In the genomic region with DNA sequence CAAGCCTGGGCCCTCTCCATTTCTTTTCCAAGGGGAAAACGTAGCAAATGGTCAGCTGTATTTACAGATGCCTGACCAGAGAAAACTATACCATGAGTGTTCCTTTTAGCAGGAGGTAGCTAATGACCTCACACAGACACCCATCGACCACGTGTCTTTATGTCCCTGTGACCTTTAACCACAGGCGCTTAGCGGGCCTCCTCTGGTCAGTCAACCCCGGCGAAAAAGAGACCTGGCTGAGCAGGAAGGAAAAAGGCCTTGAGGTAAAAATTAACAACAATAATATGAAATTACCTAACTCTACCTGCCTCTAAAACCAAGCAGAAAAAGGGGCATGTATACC, we compare ENCODE assay signal across 12 cellular contexts. TPM values are rescaled to one million over a fixed set of nuclear protein-coding genes. Genes with fewer than 3 reads are reported as not detected.
"Had no signal": no experiment of that assay in that cellular context is flagged by ENCODE, and none has a peak within 500 bp of the region (broad histone marks: within the 10 kb centered on the region; RNA-seq: fewer than 3 reads in every experiment).

No MANE protein-coding gene starts in this region.

- H3K36me3 ChIP-seq: uterus had no signal

- ATAC-seq: activated T-helper 17 cell treated with anti-CD3 and anti-CD28 coated beads, Interleukin-2, amount 50 U/mL, for 72 hours had no signal

- H3K27ac ChIP-seq: parathyroid adenoma, uterus had no signal

- H3K27me3 ChIP-seq: uterus had no signal

- H3K9ac ChIP-seq: parathyroid adenoma had no signal

- DNase-seq: activated CD4-positive, alpha-beta memory T cell treated with anti-CD3 and anti-CD28 coated beads for 36 hours; activated CD4-positive, alpha-beta T cell treated with anti-CD3 and anti-CD28 coated beads for 1 hour; activated CD8-positive, alpha-beta memory T cell treated with anti-CD3 and anti-CD28 coated beads, Interleukin-2, amount 50 U/mL, for 4 hours; activated naive CD4-positive, alpha-beta T cell treated with anti-CD3 and anti-CD28 coated beads, Interleukin-2, amount 50 U/mL, for 16 hours; endodermal cell; immature natural killer cell; retina; stimulated activated CD4-positive, alpha-beta T cell treated with anti-CD3 and anti-CD28 coated beads, Interleukin-15, amount 100 ng/mL, for 24 hours; stimulated activated CD4-positive, alpha-beta T cell treated with anti-CD3 and anti-CD28 coated beads, Interleukin-4, amount 100 ng/mL, for 4 hours; uterus had no signal

- H3K4me3 ChIP-seq: uterus had no signal

- H2AFZ ChIP-seq: parathyroid adenoma had no signal

- H3K4me1 ChIP-seq: parathyroid adenoma, uterus had no signal

- H3K9me3 ChIP-seq: uterus had no signal

RNA-seq across cellular contexts. Expression of gene DNAAF8, which starts 31.9 kb away (rescaled TPM):
- total RNA-seq: activated T-helper 17 cell treated with anti-CD3 and anti-CD28 coated beads, Interleukin-2, amount 50 U/mL, for 72 hours had no signal
